In the genomic region with DNA sequence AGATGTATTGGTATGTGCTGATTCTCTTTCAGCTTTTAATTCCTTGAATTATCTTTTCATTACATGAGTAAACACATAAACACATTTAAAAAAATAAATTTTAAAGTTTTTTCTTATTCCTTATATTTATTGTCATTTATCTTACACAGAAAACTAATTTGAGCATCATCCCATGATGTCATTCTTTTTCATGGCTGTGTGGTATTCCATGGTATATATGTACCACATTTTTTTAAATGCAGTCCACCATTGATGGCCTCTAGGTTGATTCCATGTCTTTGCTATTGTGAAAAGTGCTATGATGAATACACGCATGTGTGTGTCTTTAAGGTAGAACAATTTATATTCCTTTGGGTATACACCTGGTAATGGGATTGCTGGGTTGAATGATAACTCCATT, we compare ENCODE assay signal across 30 cellular contexts. TPM values are rescaled to one million over a fixed set of nuclear protein-coding genes. Genes with fewer than 3 reads are reported as not detected.
"Had no signal": no experiment of that assay in that cellular context is flagged by ENCODE, and none has a peak within 500 bp of the region (broad histone marks: within the 10 kb centered on the region; RNA-seq: fewer than 3 reads in every experiment).

No MANE protein-coding gene starts in this region.

- ATAC-seq: stimulated activated effector memory CD8-positive, alpha-beta T cell treated with anti-CD3 and anti-CD28 coated beads, Interleukin-12 subunit alpha, Interleukin-12 subunit beta, amount 100 ng/mL, for 72 hours; stimulated activated memory B cell treated with anti-CD40 and anti-IgM and Interleukin-4, amounts not matched to agents 10 μg/mL and 1 μg/mL and 100 μg/mL, for 72 hours; stimulated activated naive B cell treated with anti-CD40 and anti-IgM and Interleukin-4, amounts not matched to agents 10 μg/mL and 1 μg/mL and 100 μg/mL, for 72 hours; stimulated activated naive CD8-positive, alpha-beta T cell treated with anti-CD3 and anti-CD28 coated beads, Interleukin-15, amount 100 ng/mL, for 72 hours; stimulated activated naive CD8-positive, alpha-beta T cell treated with anti-CD3 and anti-CD28 coated beads, Interleukin-15, Interleukin-2, amounts not matched to agents 100 U/mL and 50 U/mL, for 24 hours; upper lobe of right lung had no signal

- H3K4me3 ChIP-seq: stomach, suprapubic skin, testis, thoracic aorta, thyroid gland, tibial artery, tibial nerve, transverse colon, upper lobe of left lung, upper lobe of right lung, uterus, vagina had no signal

- H3K36me3 ChIP-seq: stomach, suprapubic skin, thoracic aorta, thyroid gland, tibial artery, tibial nerve, transverse colon, upper lobe of left lung, upper lobe of right lung, uterus, vagina had no signal

- H3K27ac ChIP-seq: stomach, suprapubic skin, testis, thoracic aorta, thyroid gland, tibial artery, tibial nerve, transverse colon, upper lobe of left lung, upper lobe of right lung, uterus, vagina had no signal

- H3K4me1 ChIP-seq: stomach, suprapubic skin, testis, tibial artery, transverse colon, upper lobe of left lung, upper lobe of right lung, uterus, vagina had no signal

- FAIRE-seq: urothelium cell line had no signal

- H3K27me3 ChIP-seq: stomach, suprapubic skin, testis, thyroid gland, tibial artery, tibial nerve, transverse colon, upper lobe of left lung, upper lobe of right lung, uterus, vagina had no signal

- DNase-seq: stimulated activated CD4-positive, alpha-beta T cell treated with anti-CD3 and anti-CD28 coated beads, Interleukin-2, amount 100 ng/mL, for 48 hours; stimulated activated CD4-positive, alpha-beta T cell treated with anti-CD3 and anti-CD28 coated beads, Interleukin-4, amount 100 ng/mL, for 1 hour; stimulated activated CD4-positive, alpha-beta T cell treated with anti-CD3 and anti-CD28 coated beads, Interleukin-4, amount 100 ng/mL, for 24 hours; stimulated activated CD4-positive, alpha-beta T cell treated with anti-CD3 and anti-CD28 coated beads, Interleukin-4, amount 100 ng/mL, for 4 hours; stimulated activated CD8-positive, alpha-beta memory T cell treated with anti-CD3 and anti-CD28 coated beads, Interleukin-4, amount 100 ng/mL, for 48 hours; stimulated activated naive B cell treated with anti-CD40 and anti-IgM and Interleukin-4, amounts not matched to agents 10 μg/mL and 1 μg/mL and 100 μg/mL, for 72 hours; stimulated activated naive CD4-positive, alpha-beta T cell; stimulated activated naive CD4-positive, alpha-beta T cell treated with Interleukin-2 at 50 U/mL for 16 hours; stimulated activated naive CD8-positive, alpha-beta T cell treated with anti-CD3 and anti-CD28 coated beads, Interleukin-15, amount 100 ng/mL, for 72 hours; stimulated activated naive CD8-positive, alpha-beta T cell treated with anti-CD3 and anti-CD28 coated beads, Interleukin-15, Interleukin-2, amounts not matched to agents 100 U/mL and 50 U/mL, for 24 hours; stomach; substantia nigra; testis; thyroid gland; tibial artery; transverse colon; trophoblast cell; upper lobe of left lung; upper lobe of right lung; uterus had no signal

- H3K9me3 ChIP-seq: testis, thoracic aorta, thyroid gland, upper lobe of left lung, upper lobe of right lung, uterus, vagina had no signal

RNA-seq across cellular contexts. Expression of gene OTOR, which starts 33.3 kb away (rescaled TPM):
- total RNA-seq: stomach, subcutaneous adipose tissue, suprapubic skin, testis, thoracic aorta, thyroid gland, tibial nerve, transverse colon, upper lobe of left lung, upper lobe of right lung, ureter, uterus, vagina had no signal
- polyA plus RNA-seq: stomach, urinary bladder had no signal
